Comparison of ENCODE assay signal across 33 cellular contexts in the genomic region with DNA sequence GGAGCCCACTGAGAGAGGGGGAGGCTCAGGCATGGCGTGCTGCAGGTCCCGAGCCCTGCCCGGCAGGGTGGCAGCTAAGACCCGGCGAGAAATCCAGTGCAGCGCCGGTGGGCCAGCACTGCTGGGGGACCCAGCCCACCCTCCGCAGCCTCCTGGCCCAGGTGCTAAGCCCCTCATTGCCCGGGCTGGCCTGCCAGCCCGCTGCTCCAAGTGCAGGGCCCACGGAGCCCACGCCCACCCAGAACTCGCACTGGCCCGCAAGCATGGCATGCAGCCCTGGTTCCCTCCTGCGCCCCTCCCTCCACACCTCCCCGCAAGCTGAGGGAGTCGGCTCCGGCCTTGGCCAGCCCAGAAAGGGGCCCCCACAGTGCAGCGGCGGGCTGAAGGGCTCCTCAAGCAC.
DNase-seq lines count a peak whose midpoint lies in the region; ATAC-seq, FAIRE-seq and TF ChIP-seq lines count a peak whose summit lies in the region.
"Had no signal": no experiment of that assay in that cellular context is flagged by ENCODE, and none has a peak within 500 bp of the region (broad histone marks: within the 10 kb centered on the region; RNA-seq: fewer than 3 reads in every experiment).

No MANE protein-coding gene starts in this region.

- H2BK12ac ChIP-seq in mesenchymal stem cell (ENCODE audit: low read length in 2 of 2) (peak overlapping the region; percentile 67 to 70), trophoblast cell (ENCODE audit: low read length) (no peak overlapping the region)

- TF ChIP-seq POLR2A in heart left ventricle (IDR thresholded peaks at IDR 0.05), result no peak

- H3K4me1 ChIP-seq in mesenchymal stem cell (ENCODE audit: control insufficient read depth, insufficient read depth, low read depth, low read length), result no peaks in the 10 kb centered on the region
- H3K4me1 ChIP-seq in trophoblast cell (ENCODE audit: control insufficient read depth in 1 of 2, insufficient read depth in 2 of 2, low read length in 2 of 2), result peaks cover 4% of the 10 kb centered on the region in 2 experiments
- H3K4me1 ChIP-seq in heart left ventricle, result peaks cover 0 to 10% (median 0%) of the 10 kb centered on the region in 12 donors
- H3K4me1 ChIP-seq: A549; BE2C; BLaER1; BLaER1 treated with 17β-estradiol and CSF1 and Interleukin-3, amounts not matched to agents 10 nM and 100 nM had no signal

- no peak for DNase-seq in mesenchymal stem cell
- no peak for DNase-seq in trophoblast cell
- DNase-seq in posterior vena cava (ENCODE audit: low spot score), result peak; percentile 73
- no peak for DNase-seq in H7
- no peak for DNase-seq in heart left ventricle
- no peak for DNase-seq in HTR-8/SVneo (ENCODE audit: insufficient read length, low spot score)
- DNase-seq: 8988T; ACHN; AML-193; BE2C; C1 segment of cervical spinal cord; Caco-2; Calu3; CD4-positive, alpha-beta memory T cell; CD4-positive, alpha-beta T cell; CD4-positive, CD25-positive, alpha-beta regulatory T cell; CD8-positive, alpha-beta memory T cell; CD8-positive, alpha-beta T cell; COR-L47; DMS 273 treated with DMSO at 0.1 percent for 48 hours; DMS153; DMS53; DMS79; DMS79 treated with DMSO at 0.1 percent for 48 hours; DND-41; EL had no signal

- H3K4ac ChIP-seq in mesenchymal stem cell (ENCODE audit: low read depth in 1 of 2, low read length in 2 of 2) (peak overlapping the region; percentile 66 to 94), trophoblast cell (ENCODE audit: low read depth, low read length) (no peak overlapping the region)

- peak overlapping the region; percentile 86 for H2BK15ac ChIP-seq in mesenchymal stem cell (ENCODE audit: low read depth, poor library complexity, severe bottlenecking)

- no peak overlapping the region for H2BK5ac ChIP-seq in mesenchymal stem cell (ENCODE audit: low read depth, low read length, poor library complexity, severe bottlenecking)
- no peak overlapping the region for H2BK5ac ChIP-seq in trophoblast cell (ENCODE audit: low read depth, low read length, poor library complexity)

- H3K27me3 ChIP-seq in mesenchymal stem cell (ENCODE audit: control insufficient read depth in 1 of 2, insufficient read depth in 1 of 2, low read length in 2 of 2), result no peaks in the 10 kb centered on the region
- no peaks in the 10 kb centered on the region for H3K27me3 ChIP-seq in trophoblast cell (ENCODE audit: insufficient read depth, low read length)
- H3K27me3 ChIP-seq in H7 (ENCODE audit: control insufficient read depth, insufficient read depth, low read length), result no peaks in the 10 kb centered on the region
- no peaks in the 10 kb centered on the region for H3K27me3 ChIP-seq in heart left ventricle
- H3K27me3 ChIP-seq: BE2C; BLaER1; BLaER1 treated with 17β-estradiol and CSF1 and Interleukin-3, amounts not matched to agents 10 nM and 100 nM had no signal

- peak overlapping the region; percentile 75 for H2BK120ac ChIP-seq in mesenchymal stem cell (ENCODE audit: low read depth, low read length)
- H2BK120ac ChIP-seq in trophoblast cell (ENCODE audit: insufficient read depth, low read length, poor library complexity), result no peak overlapping the region

- no peak overlapping the region for H3K9ac ChIP-seq in mesenchymal stem cell (ENCODE audit: low read length)
- no peak overlapping the region for H3K9ac ChIP-seq in trophoblast cell (ENCODE audit: low read length)
- H3K9ac ChIP-seq: BLaER1; BLaER1 treated with 17β-estradiol and CSF1 and Interleukin-3, amounts not matched to agents 10 nM and 100 nM had no signal

- H3K14ac ChIP-seq in mesenchymal stem cell (ENCODE audit: low read length in 2 of 2), result peak overlapping the region in 1 of 2 experiments; percentile 90
- no peak overlapping the region for H3K14ac ChIP-seq in trophoblast cell (ENCODE audit: low read length)

- H2AFZ ChIP-seq in mesenchymal stem cell (ENCODE audit: low read depth, low read length), result no peak overlapping the region
- no peak overlapping the region for H2AFZ ChIP-seq in trophoblast cell (ENCODE audit: insufficient read depth, low read length, poor library complexity)

- H4K8ac ChIP-seq in mesenchymal stem cell (ENCODE audit: low read length), result peak overlapping the region; percentile 7
- H4K8ac ChIP-seq in trophoblast cell (ENCODE audit: low read depth, low read length), result no peak overlapping the region

- H3K4me3 ChIP-seq in mesenchymal stem cell (ENCODE audit: insufficient read depth in 1 of 2, low read depth in 1 of 2, low read length in 2 of 2) (no peak overlapping the region), trophoblast cell (ENCODE audit: low read depth, low read length) (no peak overlapping the region), H7 (ENCODE audit: insufficient read depth, low read depth, low read length) (no peak overlapping the region), heart left ventricle (no peak overlapping the region)
- H3K4me3 ChIP-seq: A549; BLaER1; BLaER1 treated with 17β-estradiol and CSF1 and Interleukin-3, amounts not matched to agents 10 nM and 100 nM had no signal

- peak overlapping the region; percentile 24 for H4K12ac ChIP-seq in trophoblast cell (ENCODE audit: low read depth, low read length)

- no peak for ATAC-seq in heart left ventricle
- ATAC-seq: A549; CD8-positive, alpha-beta T cell had no signal

- no peak overlapping the region for H3K4me2 ChIP-seq in mesenchymal stem cell (ENCODE audit: low read length, poor library complexity, severe bottlenecking)
- no peak overlapping the region for H3K4me2 ChIP-seq in trophoblast cell (ENCODE audit: low read length)
- H3K4me2 ChIP-seq: A549; BLaER1; BLaER1 treated with 17β-estradiol and CSF1 and Interleukin-3, amounts not matched to agents 10 nM and 100 nM had no signal

- H3K79me2 ChIP-seq in trophoblast cell (ENCODE audit: control insufficient read depth, insufficient read depth, low read length, poor library complexity), result no peaks in the 10 kb centered on the region

- H3K79me1 ChIP-seq in mesenchymal stem cell (replicated peaks; ENCODE audit: low read length, poor library complexity, severe bottlenecking), result no peaks in the 10 kb centered on the region
- no peaks in the 10 kb centered on the region for H3K79me1 ChIP-seq in trophoblast cell (ENCODE audit: low read length)

- TF ChIP-seq CTCF in heart left ventricle (IDR thresholded peaks at IDR 0.05), result no peak

- H2AK5ac ChIP-seq in mesenchymal stem cell (ENCODE audit: low read length, severe bottlenecking), result no peak overlapping the region
- H2AK5ac ChIP-seq in trophoblast cell (ENCODE audit: low read length), result no peak overlapping the region

- intact Hi-C loops in posterior vena cava (cut with DNase I), result no loop called here
- intact Hi-C loops in heart left ventricle (cut with DNase I), result no loop called here

- FAIRE-seq in HTR-8/SVneo (lab: Jason Lieb, UNC), result no peak
- FAIRE-seq: A204.1, A549, D721Med had no signal

- H4K91ac ChIP-seq in mesenchymal stem cell (ENCODE audit: low read length) (peak overlapping the region; percentile 80), trophoblast cell (ENCODE audit: low read depth, low read length) (no peak overlapping the region)

- H3K18ac ChIP-seq in mesenchymal stem cell (ENCODE audit: low read depth in 1 of 2, low read length in 2 of 2) (peak overlapping the region; percentile 66 to 85), trophoblast cell (ENCODE audit: low read length) (no peak overlapping the region)

- H3K9me3 ChIP-seq in mesenchymal stem cell (ENCODE audit: control insufficient read depth, low read length) (no peaks in the 10 kb centered on the region), trophoblast cell (ENCODE audit: insufficient read depth, low read depth, low read length) (no peaks in the 10 kb centered on the region), heart left ventricle (no peaks in the 10 kb centered on the region)
- H3K9me3 ChIP-seq: A549, BE2C, Caco-2 had no signal

- H3K27ac ChIP-seq in mesenchymal stem cell (ENCODE audit: low read length, poor library complexity, severe bottlenecking) (no peak overlapping the region), trophoblast cell (ENCODE audit: low read depth, low read length) (no peak overlapping the region), heart left ventricle (no peak overlapping the region)
- H3K27ac ChIP-seq: 22Rv1; A549; BLaER1; BLaER1 treated with 17β-estradiol and CSF1 and Interleukin-3, amounts not matched to agents 10 nM and 100 nM; C4-2B had no signal

- H3K23ac ChIP-seq in mesenchymal stem cell (ENCODE audit: low read length in 2 of 2), result no peak overlapping the region
- no peak overlapping the region for H3K23ac ChIP-seq in trophoblast cell (ENCODE audit: low read length)

- no peaks in the 10 kb centered on the region for H3K36me3 ChIP-seq in mesenchymal stem cell (ENCODE audit: control insufficient read depth in 1 of 2, insufficient read depth in 2 of 2, low read depth in 1 of 2, low read length in 2 of 2)
- H3K36me3 ChIP-seq in trophoblast cell (ENCODE audit: control insufficient read depth in 1 of 2, insufficient read depth in 2 of 2, low read length in 2 of 2), result no peaks in the 10 kb centered on the region
- no peaks in the 10 kb centered on the region for H3K36me3 ChIP-seq in H7 (replicated peaks; ENCODE audit: control insufficient read depth, insufficient read depth, low read length)
- H3K36me3 ChIP-seq in heart left ventricle, result no peaks in the 10 kb centered on the region
- H3K36me3 ChIP-seq: BE2C; BLaER1; BLaER1 treated with 17β-estradiol and CSF1 and Interleukin-3, amounts not matched to agents 10 nM and 100 nM had no signal

- WGBS in mesenchymal stem cell, result 93% methylated on average over 20 of the region's 20 CpGs
- no CpG with 5 or more reads among the region's 20 CpGs for WGBS in trophoblast cell (ENCODE audit: extremely low coverage, insufficient coverage, insufficient read length)
- 85 to 93% (median 89%) methylated on average over 8 to 20 of the region's 20 CpGs for WGBS in heart left ventricle, 4 donors
